ENCODE assay signal across 4 cellular contexts in genomic region chr6:170508892-170509827, GRCh38. TPM values are rescaled to one million over a fixed set of nuclear protein-coding genes. Genes with fewer than 3 reads are reported as not detected.
DNase-seq lines count a peak whose midpoint lies in the region; ATAC-seq, FAIRE-seq and TF ChIP-seq lines count a peak whose summit lies in the region.
"Not testable (repeated sequence)": the region's sequence is repeated elsewhere in the genome, so short reads cannot be mapped to it uniquely, and the experiment has no call there.

No MANE protein-coding gene starts in this region.

- intact Hi-C loops in K562 (cut with micrococcal nuclease); HepG2 (cut with micrococcal nuclease; ENCODE audit: unreplicated experiment): not testable (repeated sequence)

- not testable (repeated sequence) for TF ChIP-seq CTCF in HEK293 (tag by site-specific recombination; IDR thresholded peaks at IDR 0.05); K562 (IDR thresholded peaks at IDR 0.05 in 2 of 3, conservative IDR thresholded peaks at IDR 0.05 in 1 of 3; ENCODE audit: insufficient read depth in 2 of 3, low read depth in 1 of 3, low read length in 3 of 3); HepG2 (CRISPR knock-in tag; IDR thresholded peaks at IDR 0.05); nephron progenitor cell (IDR thresholded peaks at IDR 0.05)

- H3K9me3 Mint-ChIP-seq in nephron progenitor cell, result peaks cover 11% of the 10 kb centered on the region

- not testable (repeated sequence) for H3K4me2 ChIP-seq in K562 (ENCODE audit: insufficient read depth, low read length); HepG2 (ENCODE audit: low read depth, low read length)

- H3K27ac Mint-ChIP-seq in nephron progenitor cell, result peak overlapping the region; percentile 62

- not testable (repeated sequence) for H3K9me3 ChIP-seq in HEK293 (ENCODE audit: control insufficient read depth, insufficient read depth, low read depth, low read length); K562 (replicated peaks; ENCODE audit: control insufficient read depth, insufficient read depth, low read depth, low read length); HepG2 (ENCODE audit: low read length)

- in situ Hi-C loops in K562 (cut with MboI); HepG2 (cut with HindIII; ENCODE audit: extremely low pct_ligation_motif_present, low pct_unique_long_range_greater_than_20kb): not testable (repeated sequence)

- not testable (repeated sequence) for H3K9me1 ChIP-seq in K562 (ENCODE audit: control insufficient read depth, insufficient read depth, low read length)

- not testable (repeated sequence) for H3K4me1 ChIP-seq in HEK293 (ENCODE audit: control insufficient read depth, insufficient read depth, low read length); K562 (replicated peaks in 1 of 2; ENCODE audit: control insufficient read depth in 2 of 2, insufficient read depth in 2 of 2, low read length in 2 of 2); HepG2 (ENCODE audit: insufficient read depth, low read length)

- H3K36me3 Mint-ChIP-seq in nephron progenitor cell (ENCODE audit: low read depth), result not testable (repeated sequence)

- H3K4me3 ChIP-seq in HEK293 (ENCODE audit: low read depth, low read length); K562; HepG2 (replicated peaks in 1 of 3; ENCODE audit: insufficient read depth in 1 of 3, low read depth in 2 of 3, low read length in 3 of 3): not testable (repeated sequence)

- H3K4me3 Mint-ChIP-seq in nephron progenitor cell, result not testable (repeated sequence)

- H3K9ac ChIP-seq in K562 (ENCODE audit: insufficient read depth in 1 of 2, low read depth in 2 of 2, low read length in 2 of 2); HepG2 (ENCODE audit: insufficient read depth, low read depth, low read length): not testable (repeated sequence)

- not testable (repeated sequence) for TF ChIP-seq POLR2A in K562 (conservative IDR thresholded peaks at IDR 0.05); HepG2 (IDR thresholded peaks at IDR 0.05; ENCODE audit: insufficient read depth in 1 of 2, low read depth in 2 of 2, low read length in 2 of 2)

- TF ChIP-seq EP300 in K562 (IDR thresholded peaks at IDR 0.05; ENCODE audit: low read length); HepG2 (IDR thresholded peaks at IDR 0.05; ENCODE audit: low read depth in 2 of 2, low read length in 2 of 2); HepG2 (CRISPR knock-in tag; IDR thresholded peaks at IDR 0.05; ENCODE audit: borderline replicate concordance): not testable (repeated sequence)

- H3K79me2 ChIP-seq in K562 (ENCODE audit: control insufficient read depth, insufficient read depth, low read length); HepG2 (ENCODE audit: insufficient read depth, low read length): not testable (repeated sequence)

- 0% methylated on average over 6 of the region's 6 CpGs for WGBS in K562 (ENCODE audit: insufficient coverage, low coverage, missing lambda C conversion rate)
- WGBS in HepG2 (ENCODE audit: low lambda C conversion rate), result 44% methylated on average over 6 of the region's 6 CpGs

- H3K27me3 ChIP-seq in K562 (ENCODE audit: control insufficient read depth in 2 of 2, insufficient read depth in 2 of 2, low read length in 2 of 2), result peaks cover 14 to 15% of the 10 kb centered on the region in 2 experiments; a peak in 4 of 5 replicates
- not testable (repeated sequence) for H3K27me3 ChIP-seq in HepG2 (ENCODE audit: control insufficient read depth in 1 of 2, insufficient read depth in 2 of 2, low read length in 2 of 2)

- not testable (repeated sequence) for H2AFZ ChIP-seq in K562 (ENCODE audit: low read depth, low read length); HepG2 (ENCODE audit: low read length)

- ATAC-seq in K562, HepG2: not testable (repeated sequence)

- not testable (repeated sequence) for DNase-seq in K562 (ENCODE audit: extremely low read depth in 1 of 4, low spot score in 3 of 4); HepG2 (ENCODE audit: low spot score); nephron progenitor cell

- H3K27ac ChIP-seq in HEK293 (ENCODE audit: extremely low read depth, low read depth, low read length); K562 (ENCODE audit: extremely low read depth, low read depth, low read length); HepG2 (ENCODE audit: extremely low read length, insufficient read depth, low read length): not testable (repeated sequence)

- BruUV-seq in K562 (replicated peaks; lab: Mats Ljungman, UMichigan); HepG2 (replicated peaks; lab: Mats Ljungman, UMichigan): not testable (repeated sequence)

- H3K4me1 Mint-ChIP-seq in nephron progenitor cell, result not testable (repeated sequence)

- H3K27me3 Mint-ChIP-seq in nephron progenitor cell (ENCODE audit: low read depth, poor library complexity), result not testable (repeated sequence)

- CTCF ChIA-PET in HEK293 (lab: Yijun Ruan, JAX), result interaction anchor here (0.7 to 1.7 kb wide), 2 partner anchors 612 to 678 kb away, joined by 3 to 5 read pairs; no protein-coding TSS in a partner anchor
- CTCF ChIA-PET in K562 (lab: Yijun Ruan, JAX; ENCODE audit: low intra/inter-chr PET ratio); HepG2 (lab: Yijun Ruan, JAX; ENCODE audit: low intra/inter-chr PET ratio, low total read pairs): not testable (repeated sequence)

- not testable (repeated sequence) for H4K20me1 ChIP-seq in K562 (replicated peaks; ENCODE audit: control insufficient read depth, insufficient read depth, low read length); HepG2 (ENCODE audit: insufficient read depth, low read length)

- TF ChIP-seq RAD21 in K562 (CRISPR knock-in tag; conservative IDR thresholded peaks at IDR 0.05 in 1 of 2, IDR thresholded peaks at IDR 0.05 in 1 of 2); HepG2 (CRISPR knock-in tag; IDR thresholded peaks at IDR 0.05): not testable (repeated sequence)

- H3K36me3 ChIP-seq in HEK293 (ENCODE audit: control insufficient read depth in 2 of 2, insufficient read depth in 1 of 2, low read length in 2 of 2); K562 (ENCODE audit: control insufficient read depth, insufficient read depth, low read length); HepG2 (replicated peaks in 1 of 2; ENCODE audit: control insufficient read depth in 1 of 2, insufficient read depth in 2 of 2, low read length in 2 of 2): not testable (repeated sequence)

- POLR2A ChIA-PET in HEK293 (lab: Yijun Ruan, JAX), result interaction anchor here (0.8 kb wide), 1 partner anchor 807 kb away, joined by 3 read pairs; the partner anchor contains the start of genes C6orf120 and WDR27
- POLR2A ChIA-PET in K562 (lab: Yijun Ruan, JAX), result interaction anchor here (1.0 kb wide), 1 partner anchor 8 kb away, joined by 3 read pairs; no protein-coding TSS in a partner anchor
- POLR2A ChIA-PET in HepG2 (lab: Yijun Ruan, JAX), result not testable (repeated sequence)

- FAIRE-seq in K562 (lab: Jason Lieb, UNC); HepG2 (lab: Jason Lieb, UNC): not testable (repeated sequence)

RNA-seq across cellular contexts. Expression of gene PSMB1, which starts 43.9 kb away (rescaled TPM):
- 72.7 and 111 TPM in 2 replicates for total RNA-seq in K562 (2011; cell fraction: chromatin; rRNA removed; ENCODE audit: low replicate concordance)
- total RNA-seq in K562 (2011; cell fraction: nucleolus; rRNA removed), result 100 and 101 TPM in 2 replicates
- total RNA-seq in K562 (2011; cell fraction: nucleoplasm; rRNA removed), result 147 and 174 TPM in 2 replicates
- total RNA-seq in K562 (2014; rRNA removed), result 567 and 884 TPM in 2 replicates
- 716 and 737 TPM in 2 replicates for total RNA-seq in K562 (2014; rRNA removed; fragmentation: Illumina TruSeq; extraction: Trizol)
- 566 and 591 TPM in 2 replicates for total RNA-seq in K562 (2015; rRNA removed; fragmentation: Illumina TruSeq; extraction: Trizol)
- 431 and 447 TPM in 2 replicates for total RNA-seq in K562 (2021)
- 857 and 1,105 TPM in 2 replicates for polyA plus RNA-seq in K562 (2011; rRNA removed)
- polyA plus RNA-seq in K562 (2011; cell fraction: cytosol; rRNA removed), result 941 and 1,174 TPM in 2 replicates
- polyA plus RNA-seq in K562 (2011; cell fraction: nucleus; rRNA removed), result 261 and 404 TPM in 2 replicates
- 418 and 567 TPM in 2 replicates for polyA plus RNA-seq in K562 (2012)
- polyA plus RNA-seq in K562 (2014; fragmentation: Illumina TruSeq; extraction: Trizol), result 549 and 609 TPM in 2 replicates
- 1,000 to 10,000 TPM; 2,334 to 2,953 TPM for polyA plus RNA-seq in K562 (2014; fragmentation: Nextera tagmentation; extraction: Ambion mirVana)
- polyA plus RNA-seq in K562 (2014; rRNA removed), result 1,180 and 1,187 TPM in 2 replicates
- polyA minus RNA-seq in K562 (2011; rRNA and poly(A)+ RNA removed), result 647 and 767 TPM in 2 replicates
- polyA minus RNA-seq in K562 (2011; cell fraction: cytosol; rRNA and poly(A)+ RNA removed), result 227 and 288 TPM in 2 replicates
- 41.3 and 70.0 TPM in 2 replicates for polyA minus RNA-seq in K562 (2011; cell fraction: nucleus; rRNA and poly(A)+ RNA removed)
- total RNA-seq in HepG2 (2016; rRNA removed; fragmentation: Illumina TruSeq; extraction: Trizol), result 528 and 656 TPM in 2 replicates
- total RNA-seq in HepG2 (2016; cell fraction: cytosol; rRNA removed; fragmentation: Illumina TruSeq; extraction: Trizol; ENCODE audit: low read depth), result 138 and 154 TPM in 2 replicates
- total RNA-seq in HepG2 (2016; cell fraction: insoluble cytoplasmic fraction; rRNA removed; fragmentation: Illumina TruSeq; extraction: Trizol), result 533 and 708 TPM in 2 replicates
- total RNA-seq in HepG2 (2016; cell fraction: membrane; rRNA removed; fragmentation: Illumina TruSeq; extraction: Trizol), result 131 and 144 TPM in 2 replicates
- total RNA-seq in HepG2 (2016; cell fraction: nucleus; rRNA removed; fragmentation: Illumina TruSeq; extraction: Trizol), result 189 and 197 TPM in 2 replicates
- polyA plus RNA-seq in HepG2 (2011; rRNA removed), result 503 and 592 TPM in 2 replicates
- 553 and 624 TPM in 2 replicates for polyA plus RNA-seq in HepG2 (2011; cell fraction: cytosol; rRNA removed)
- 134 and 176 TPM in 2 replicates for polyA plus RNA-seq in HepG2 (2011; cell fraction: nucleus; rRNA removed)
- 316 and 359 TPM in 2 replicates for polyA plus RNA-seq in HepG2 (2012)
- polyA plus RNA-seq in HepG2 (2016; cell fraction: cytosol; fragmentation: Illumina TruSeq; extraction: Trizol; ENCODE audit: low read depth), result 123 and 127 TPM in 2 replicates
- polyA plus RNA-seq in HepG2 (2016; cell fraction: insoluble cytoplasmic fraction; fragmentation: Illumina TruSeq; extraction: Trizol; ENCODE audit: low read depth), result 563 and 665 TPM in 2 replicates
- polyA plus RNA-seq in HepG2 (2016; cell fraction: membrane; fragmentation: Illumina TruSeq; extraction: Trizol; ENCODE audit: low read depth), result 98.8 and 101 TPM in 2 replicates
- polyA plus RNA-seq in HepG2 (2016; cell fraction: nucleus; fragmentation: Illumina TruSeq; extraction: Trizol; ENCODE audit: insufficient read depth, low read depth), result 271 and 275 TPM in 2 replicates
- polyA minus RNA-seq in HepG2 (2011; rRNA and poly(A)+ RNA removed; ENCODE audit: low replicate concordance), result 133 and 200 TPM in 2 replicates
- 156 and 174 TPM in 2 replicates for polyA minus RNA-seq in HepG2 (2011; cell fraction: cytosol; rRNA and poly(A)+ RNA removed)
- 66.4 and 70.7 TPM in 2 replicates for polyA minus RNA-seq in HepG2 (2011; cell fraction: nucleus; rRNA and poly(A)+ RNA removed)

RNA-seq across cellular contexts. Expression of gene TBP, which starts 45.0 kb away (rescaled TPM):
- 37.1 and 48.4 TPM in 2 replicates for total RNA-seq in K562 (2011; cell fraction: chromatin; rRNA removed; ENCODE audit: low replicate concordance)
- 19.2 and 21.6 TPM in 2 replicates for total RNA-seq in K562 (2011; cell fraction: nucleolus; rRNA removed)
- 30.4 and 38.7 TPM in 2 replicates for total RNA-seq in K562 (2011; cell fraction: nucleoplasm; rRNA removed)
- total RNA-seq in K562 (2014; rRNA removed), result 39.5 and 48.8 TPM in 2 replicates
- 28.9 and 29.4 TPM in 2 replicates for total RNA-seq in K562 (2014; rRNA removed; fragmentation: Illumina TruSeq; extraction: Trizol)
- 24.5 and 28.5 TPM in 2 replicates for total RNA-seq in K562 (2015; rRNA removed; fragmentation: Illumina TruSeq; extraction: Trizol)
- 31.7 and 36.0 TPM in 2 replicates for total RNA-seq in K562 (2021)
- 34.9 and 39.0 TPM in 2 replicates for polyA plus RNA-seq in K562 (2011; rRNA removed)
- polyA plus RNA-seq in K562 (2011; cell fraction: cytosol; rRNA removed), result 26.0 and 77.2 TPM in 2 replicates
- polyA plus RNA-seq in K562 (2011; cell fraction: nucleus; rRNA removed), result 46.7 and 53.4 TPM in 2 replicates
- 27.0 and 32.7 TPM in 2 replicates for polyA plus RNA-seq in K562 (2012)
- 52.1 and 56.4 TPM in 2 replicates for polyA plus RNA-seq in K562 (2014; fragmentation: Illumina TruSeq; extraction: Trizol)
- 10 to 100 TPM; 61.3 to 86.1 TPM for polyA plus RNA-seq in K562 (2014; fragmentation: Nextera tagmentation; extraction: Ambion mirVana)
- polyA plus RNA-seq in K562 (2014; rRNA removed), result 40.6 and 47.0 TPM in 2 replicates
- polyA minus RNA-seq in K562 (2011; rRNA and poly(A)+ RNA removed), result 27.2 and 31.3 TPM in 2 replicates
- polyA minus RNA-seq in K562 (2011; cell fraction: cytosol; rRNA and poly(A)+ RNA removed), result 13.9 and 17.4 TPM in 2 replicates
- 14.7 and 16.9 TPM in 2 replicates for polyA minus RNA-seq in K562 (2011; cell fraction: nucleus; rRNA and poly(A)+ RNA removed)
- 21.7 and 25.9 TPM in 2 replicates for total RNA-seq in HepG2 (2016; rRNA removed; fragmentation: Illumina TruSeq; extraction: Trizol)
- total RNA-seq in HepG2 (2016; cell fraction: cytosol; rRNA removed; fragmentation: Illumina TruSeq; extraction: Trizol; ENCODE audit: low read depth), result 11.0 and 12.3 TPM in 2 replicates
- total RNA-seq in HepG2 (2016; cell fraction: insoluble cytoplasmic fraction; rRNA removed; fragmentation: Illumina TruSeq; extraction: Trizol), result 23.7 and 24.0 TPM in 2 replicates
- 19.4 and 20.4 TPM in 2 replicates for total RNA-seq in HepG2 (2016; cell fraction: membrane; rRNA removed; fragmentation: Illumina TruSeq; extraction: Trizol)
- 16.2 and 17.8 TPM in 2 replicates for total RNA-seq in HepG2 (2016; cell fraction: nucleus; rRNA removed; fragmentation: Illumina TruSeq; extraction: Trizol)
- 28.1 and 28.6 TPM in 2 replicates for polyA plus RNA-seq in HepG2 (2011; rRNA removed)
- 15.5 and 17.2 TPM in 2 replicates for polyA plus RNA-seq in HepG2 (2011; cell fraction: cytosol; rRNA removed)
- 25.9 and 40.6 TPM in 2 replicates for polyA plus RNA-seq in HepG2 (2011; cell fraction: nucleus; rRNA removed)
- 16.9 and 20.2 TPM in 2 replicates for polyA plus RNA-seq in HepG2 (2012)
- 7.1 and 9.0 TPM in 2 replicates for polyA plus RNA-seq in HepG2 (2016; cell fraction: cytosol; fragmentation: Illumina TruSeq; extraction: Trizol; ENCODE audit: low read depth)
- 35.2 and 37.1 TPM in 2 replicates for polyA plus RNA-seq in HepG2 (2016; cell fraction: insoluble cytoplasmic fraction; fragmentation: Illumina TruSeq; extraction: Trizol; ENCODE audit: low read depth)
- 11.8 and 16.0 TPM in 2 replicates for polyA plus RNA-seq in HepG2 (2016; cell fraction: membrane; fragmentation: Illumina TruSeq; extraction: Trizol; ENCODE audit: low read depth)
- polyA plus RNA-seq in HepG2 (2016; cell fraction: nucleus; fragmentation: Illumina TruSeq; extraction: Trizol; ENCODE audit: insufficient read depth, low read depth), result 33.3 and 36.4 TPM in 2 replicates
- polyA minus RNA-seq in HepG2 (2011; rRNA and poly(A)+ RNA removed; ENCODE audit: low replicate concordance), result 19.7 and 25.0 TPM in 2 replicates
- polyA minus RNA-seq in HepG2 (2011; cell fraction: cytosol; rRNA and poly(A)+ RNA removed), result 11.2 and 12.2 TPM in 2 replicates
- polyA minus RNA-seq in HepG2 (2011; cell fraction: nucleus; rRNA and poly(A)+ RNA removed), result 22.9 and 24.2 TPM in 2 replicates
